In the genomic region with DNA sequence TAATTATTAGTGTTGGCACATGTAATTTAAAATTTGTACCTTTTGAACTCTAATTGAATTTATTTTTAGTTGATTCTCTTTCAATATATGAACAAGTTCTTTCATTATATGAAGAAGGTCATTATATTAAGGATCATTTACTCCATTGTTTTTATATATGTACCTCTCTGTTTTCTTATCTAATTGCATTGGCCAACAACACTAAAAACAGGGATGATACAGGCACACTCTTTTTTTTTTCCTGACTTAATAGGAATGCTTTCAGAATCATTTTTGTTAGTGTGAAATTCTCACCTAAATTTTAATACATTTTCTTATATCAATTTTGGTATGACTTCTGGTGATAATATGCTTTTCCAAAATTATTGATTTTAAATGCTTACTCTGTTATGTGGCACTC, we compare ENCODE assay signal across 33 cellular contexts.
"Had no signal": no experiment of that assay in that cellular context is flagged by ENCODE, and none has a peak within 500 bp of the region (broad histone marks: within the 10 kb centered on the region; RNA-seq: fewer than 3 reads in every experiment).

No MANE protein-coding gene starts in this region.

- H3K27ac Mint-ChIP-seq: naive thymus-derived CD8-positive, alpha-beta T cell; natural killer cell treated with Interleukin-12 subunit alpha and Interleukin-12 subunit beta and Interleukin-15 and Interleukin-18, amount 100 ng/mL, for 72 hours; nephron progenitor cell; progenitor cell of endocrine pancreas; stimulated activated memory B cell treated with anti-CD40 and anti-IgM and Interleukin-4, amounts not matched to agents 10 μg/mL and 1 μg/mL and 100 μg/mL, for 72 hours; stimulated activated naive CD8-positive, alpha-beta T cell treated with anti-CD3 and anti-CD28 coated beads, Interleukin-15, amount 100 ng/mL, for 72 hours; type B pancreatic cell had no signal

- H3K27me3 Mint-ChIP-seq: natural killer cell treated with Interleukin-12 subunit alpha and Interleukin-12 subunit beta and Interleukin-15 and Interleukin-18, amount 100 ng/mL, for 72 hours; progenitor cell of endocrine pancreas; stimulated activated memory B cell treated with anti-CD40 and anti-IgM and Interleukin-4, amounts not matched to agents 10 μg/mL and 1 μg/mL and 100 μg/mL, for 72 hours; stimulated activated naive CD8-positive, alpha-beta T cell treated with anti-CD3 and anti-CD28 coated beads, Interleukin-15, amount 100 ng/mL, for 72 hours; type B pancreatic cell had no signal

- H3K4me3 ChIP-seq: ovary, psoas muscle, skin epidermis, smooth muscle cell, spleen, suprapubic skin, testis, tibial artery, transverse colon, upper lobe of right lung, uterus had no signal

- H2AFZ ChIP-seq: parathyroid adenoma had no signal

- H3K27me3 ChIP-seq: neutrophil, ovary, spleen, suprapubic skin, testis, tibial artery, transverse colon, upper lobe of right lung, uterus had no signal

- H3K36me3 Mint-ChIP-seq: stimulated activated memory B cell treated with anti-CD40 and anti-IgM and Interleukin-4, amounts not matched to agents 10 μg/mL and 1 μg/mL and 100 μg/mL, for 72 hours had no signal

- H3K4me1 ChIP-seq: parathyroid adenoma, psoas muscle, spleen, suprapubic skin, testis, tibial artery, transverse colon, upper lobe of right lung, uterus had no signal

- H3K79me2 ChIP-seq: parathyroid adenoma had no signal

- H3K4me2 ChIP-seq: smooth muscle cell had no signal

- H3K9me3 ChIP-seq: neutrophil, ovary, psoas muscle, suprapubic skin, testis, upper lobe of right lung, uterus had no signal

- ATAC-seq: naive thymus-derived CD8-positive, alpha-beta T cell; natural killer cell treated with Interleukin-12 subunit alpha and Interleukin-12 subunit beta and Interleukin-15 and Interleukin-18, amount 100 ng/mL, for 72 hours; psoas muscle; right cardiac atrium; sciatic nerve; stimulated activated memory B cell treated with anti-CD40 and anti-IgM and Interleukin-4, amounts not matched to agents 10 μg/mL and 1 μg/mL and 100 μg/mL, for 72 hours; stimulated activated naive CD8-positive, alpha-beta T cell treated with anti-CD3 and anti-CD28 coated beads, Interleukin-15, amount 100 ng/mL, for 72 hours; stimulated activated naive CD8-positive, alpha-beta T cell treated with anti-CD3 and anti-CD28 coated beads, Interleukin-15, Interleukin-2, amounts not matched to agents 100 U/mL and 50 U/mL, for 24 hours; upper lobe of right lung had no signal

- H3K9ac ChIP-seq: parathyroid adenoma had no signal

- H3K4me3 Mint-ChIP-seq: naive thymus-derived CD8-positive, alpha-beta T cell; natural killer cell treated with Interleukin-12 subunit alpha and Interleukin-12 subunit beta and Interleukin-15 and Interleukin-18, amount 100 ng/mL, for 72 hours; nephron progenitor cell; neural crest cell; stimulated activated memory B cell treated with anti-CD40 and anti-IgM and Interleukin-4, amounts not matched to agents 10 μg/mL and 1 μg/mL and 100 μg/mL, for 72 hours; stimulated activated naive CD8-positive, alpha-beta T cell treated with anti-CD3 and anti-CD28 coated beads, Interleukin-15, amount 100 ng/mL, for 72 hours; type B pancreatic cell had no signal

- H3K27ac ChIP-seq: neutrophil, ovary, parathyroid adenoma, psoas muscle, skin epidermis, spleen, suprapubic skin, testis, tibial artery, transverse colon, upper lobe of right lung, uterus had no signal

- H3K36me3 ChIP-seq: ovary, suprapubic skin, upper lobe of right lung, uterus had no signal

- DNase-seq: naive thymus-derived CD8-positive, alpha-beta T cell; nephron progenitor cell; nucleus accumbens; ovary; posterior cingulate gyrus; psoas muscle; right cardiac atrium; spleen; stimulated activated CD4-positive, alpha-beta T cell treated with anti-CD3 and anti-CD28 coated beads, Interleukin-12 subunit alpha, Interleukin-12 subunit beta, amount 100 ng/mL, for 4 hours; stimulated activated CD4-positive, alpha-beta T cell treated with anti-CD3 and anti-CD28 coated beads, Interleukin-1b, Interleukin-23, amount 100 ng/mL, for 48 hours; stimulated activated CD4-positive, alpha-beta T cell treated with anti-CD3 and anti-CD28 coated beads, Interleukin-4, amount 100 ng/mL, for 1 hour; stimulated activated CD4-positive, alpha-beta T cell treated with anti-CD3 and anti-CD28 coated beads, Interleukin-4, amount 100 ng/mL, for 4 hours; stimulated activated CD8-positive, alpha-beta memory T cell treated with anti-CD3 and anti-CD28 coated beads, Interleukin-4, amount 100 ng/mL, for 48 hours; stimulated activated naive CD4-positive, alpha-beta T cell; stimulated activated naive CD8-positive, alpha-beta T cell treated with anti-CD3 and anti-CD28 coated beads, Interleukin-15, amount 100 ng/mL, for 72 hours; stimulated activated naive CD8-positive, alpha-beta T cell treated with anti-CD3 and anti-CD28 coated beads, Interleukin-15, Interleukin-2, amounts not matched to agents 100 U/mL and 50 U/mL, for 24 hours; substantia nigra; testis; tibial artery; transverse colon; upper lobe of right lung; uterus had no signal

- H3K4me1 Mint-ChIP-seq: naive thymus-derived CD8-positive, alpha-beta T cell; nephron progenitor cell; neural crest cell; stimulated activated memory B cell treated with anti-CD40 and anti-IgM and Interleukin-4, amounts not matched to agents 10 μg/mL and 1 μg/mL and 100 μg/mL, for 72 hours; stimulated activated naive CD8-positive, alpha-beta T cell treated with anti-CD3 and anti-CD28 coated beads, Interleukin-15, amount 100 ng/mL, for 72 hours had no signal
